Comparison of ENCODE assay signal across 8 cellular contexts in genomic region chr7:107874605-107875446, GRCh38. TPM values are rescaled to one million over a fixed set of nuclear protein-coding genes. Genes with fewer than 3 reads are reported as not detected.
DNase-seq lines count a peak whose midpoint lies in the region; ATAC-seq, FAIRE-seq and TF ChIP-seq lines count a peak whose summit lies in the region.

No MANE protein-coding gene starts in this region.

- H3K4me2 ChIP-seq in osteoblast (ENCODE audit: insufficient read depth, low read length) = no peak overlapping the region

- no peak overlapping the region for H3K4me3 Mint-ChIP-seq in activated CD4-positive, alpha-beta memory T cell treated with anti-CD3 and anti-CD28 coated beads, Interleukin-2, amount 10 ng/mL, durations not matched to agents 7 days and 5 days

- H3K36me3 ChIP-seq in osteoblast (ENCODE audit: insufficient read depth, low read length) = no peaks in the 10 kb centered on the region

- H2AFZ ChIP-seq in osteoblast (ENCODE audit: low read length) = no peak overlapping the region

- H3K36me3 Mint-ChIP-seq in activated CD4-positive, alpha-beta memory T cell treated with anti-CD3 and anti-CD28 coated beads, Interleukin-2, amount 10 ng/mL, durations not matched to agents 7 days and 5 days (ENCODE audit: low read depth) = no peaks in the 10 kb centered on the region

- peak; percentile 77 for FAIRE-seq in GM12891 (lab: Jason Lieb, UNC)

- no peaks in the 10 kb centered on the region for H3K9me3 Mint-ChIP-seq in activated CD4-positive, alpha-beta memory T cell treated with anti-CD3 and anti-CD28 coated beads, Interleukin-2, amount 10 ng/mL, durations not matched to agents 7 days and 5 days

- ATAC-seq in HG03175 (IDR thresholded peaks at IDR 0.05; ENCODE audit: unreplicated experiment) = peak; percentile 72

- POLR2A ChIA-PET in activated CD4-positive, alpha-beta memory T cell treated with anti-CD3 and anti-CD28 coated beads, Interleukin-2, amount 10 ng/mL, durations not matched to agents 7 days and 5 days (lab: Charles Lee) = interaction anchor here (0.8 to 8.0 kb wide), 6 partner anchors 14 to 305 kb away, joined by 3 to 69 read pairs (median 4); partner anchors contain the start of genes CBLL1, DLD and SLC26A4

- no peak overlapping the region for H3K27ac Mint-ChIP-seq in activated CD4-positive, alpha-beta memory T cell treated with anti-CD3 and anti-CD28 coated beads, Interleukin-2, amount 10 ng/mL, durations not matched to agents 7 days and 5 days

- no peak overlapping the region for H3K27ac ChIP-seq in osteoblast (ENCODE audit: low read depth, low read length)

- CTCF ChIA-PET in activated CD4-positive, alpha-beta memory T cell treated with anti-CD3 and anti-CD28 coated beads, Interleukin-2, amount 10 ng/mL, durations not matched to agents 7 days and 5 days (lab: Charles Lee) = interaction anchor here (0.6 to 7.0 kb wide), 31 partner anchors 9 to 726 kb away, joined by 3 to 178 read pairs (median 4); partner anchors contain the start of genes CBLL1, DLD and HBP1

- no peak overlapping the region for H3K4me3 ChIP-seq in foreskin fibroblast (ENCODE audit: low read depth in 1 of 2, low read length in 2 of 2)
- H3K4me3 ChIP-seq in osteoblast (ENCODE audit: insufficient read depth, low read length) = no peak overlapping the region

- H3K9me3 ChIP-seq in osteoblast (ENCODE audit: low read depth, low read length) = no peaks in the 10 kb centered on the region

- TF ChIP-seq POLR2A in GM12891 (IDR thresholded peaks at IDR 0.05; ENCODE audit: low read depth, low read length) = no peak

- peaks cover 2% of the 10 kb centered on the region for H3K27me3 Mint-ChIP-seq in activated CD4-positive, alpha-beta memory T cell treated with anti-CD3 and anti-CD28 coated beads, Interleukin-2, amount 10 ng/mL, durations not matched to agents 7 days and 5 days

- DNase-seq in Ammon's horn (ENCODE audit: low spot score) (peak; percentile 77), GM12891 (ENCODE audit: insufficient read length, low spot score) (no peak), NCI-H460 (ENCODE audit: extremely low read depth, low read depth) (peak; percentile 58), foreskin fibroblast (peak; percentile 41 to 79), osteoblast (ENCODE audit: insufficient read length, low spot score, missing footprints) (peak; percentile 73), NCI-H1048 (lab: John Stamatoyannopoulos, UW) (no peak)
- peak; percentile 47 for DNase-seq in activated CD4-positive, alpha-beta memory T cell treated with anti-CD3 and anti-CD28 coated beads, Interleukin-2, amount 10 ng/mL, durations not matched to agents 7 days and 5 days

- H4K20me1 ChIP-seq in osteoblast (ENCODE audit: insufficient read depth, low read length) = no peaks in the 10 kb centered on the region

- TF ChIP-seq CTCF in foreskin fibroblast (IDR thresholded peaks at IDR 0.05; ENCODE audit: low read depth, low read length) (peak; percentile 52), osteoblast (IDR thresholded peaks at IDR 0.05; ENCODE audit: extremely low read depth, low read depth, low read length) (peak; percentile 81)

- H3K27me3 ChIP-seq in osteoblast (ENCODE audit: insufficient read depth, low read length) = peaks cover 13% of the 10 kb centered on the region

- H3K79me2 ChIP-seq in osteoblast (ENCODE audit: insufficient read depth, low read length) = no peaks in the 10 kb centered on the region

- peaks cover 37% of the 10 kb centered on the region for H3K4me1 Mint-ChIP-seq in activated CD4-positive, alpha-beta memory T cell treated with anti-CD3 and anti-CD28 coated beads, Interleukin-2, amount 10 ng/mL, durations not matched to agents 7 days and 5 days

- no peaks in the 10 kb centered on the region for H3K4me1 ChIP-seq in osteoblast (ENCODE audit: insufficient read depth, low read length)

TF ChIP-seq in GM12891, 5 proteins besides CTCF, POLR2A, EP300 and RAD21:
- TF ChIP-seq TAF1 (IDR thresholded peaks at IDR 0.05; ENCODE audit: low read depth, low read length) = no peak
- no peak for TF ChIP-seq SPI1 (IDR thresholded peaks at IDR 0.05; ENCODE audit: low read depth, low read length)
- TF ChIP-seq POLR2AphosphoS5 (IDR thresholded peaks at IDR 0.05; ENCODE audit: low read depth, low read length) = no peak

RNA-seq across cellular contexts. Expression of gene DLD, which starts 16.2 kb away (rescaled TPM):
- polyA plus RNA-seq in GM12891 (2012; ENCODE audit: low read depth, missing spikeins) = 105 TPM
- 113 and 145 TPM in 2 replicates for total RNA-seq in NCI-H460 (2014; rRNA removed; shearing (Covaris generic))
- polyA plus RNA-seq in NCI-H460 (2014; cell fraction: nucleus; rRNA removed) = 846 and 847 TPM in 2 replicates
- total RNA-seq in activated CD4-positive, alpha-beta memory T cell treated with anti-CD3 and anti-CD28 coated beads, Interleukin-2, amount 10 ng/mL, durations not matched to agents 7 days and 5 days = 10 to 100 TPM; 68.2 to 70.6 TPM
- total RNA-seq in osteoblast = 53.6 and 55.4 TPM in 2 replicates

Comparison
In these comparisons a context has a peak if more than half of its experiments do, and no peak if none do; other contexts are left out.
1. DNase-seq: peak in Ammon's horn (single experiment), NCI-H460 (single experiment), activated CD4-positive, alpha-beta memory T cell treated with anti-CD3 and anti-CD28 coated beads, Interleukin-2, amount 10 ng/mL, durations not matched to agents 7 days and 5 days (single experiment), foreskin fibroblast (2 of 2) and osteoblast (single experiment); none in GM12891 (single experiment) and NCI-H1048 (single experiment).